In the genomic region with DNA sequence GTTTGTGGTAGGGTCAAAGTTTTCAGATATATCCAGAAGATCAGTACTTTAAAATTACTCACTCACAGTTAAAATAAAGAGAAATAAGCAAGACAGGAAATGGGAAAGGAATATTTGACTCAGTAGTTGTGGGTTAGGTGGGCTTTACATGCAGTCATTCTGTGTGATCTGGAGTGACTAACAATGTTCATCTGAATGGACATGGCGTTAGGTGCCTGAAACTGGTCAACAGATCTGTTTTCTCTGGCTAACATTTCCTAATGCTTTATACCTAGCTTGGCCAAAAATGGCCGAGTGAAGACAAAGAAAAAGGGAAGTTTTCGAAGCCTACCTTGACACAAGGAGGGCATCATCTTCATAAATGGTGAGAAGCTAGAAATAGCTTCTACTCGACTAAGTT, we compare ENCODE assay signal across 11 cellular contexts.
"Had no signal": no experiment of that assay in that cellular context is flagged by ENCODE, and none has a peak within 500 bp of the region (broad histone marks: within the 10 kb centered on the region; RNA-seq: fewer than 3 reads in every experiment).

No MANE protein-coding gene starts in this region.

- H3K36me3 Mint-ChIP-seq: mesothelial cell of epicardium had no signal

- H3K4me3 ChIP-seq: cardiac muscle cell, colonic mucosa, esophagus squamous epithelium, lower lobe of right lung, suprapubic skin, upper lobe of left lung had no signal

- H3K36me3 ChIP-seq: cardiac muscle cell, colonic mucosa, esophagus squamous epithelium, lower lobe of right lung, suprapubic skin, upper lobe of left lung had no signal

- DNase-seq: colonic mucosa, esophagus squamous epithelium, foreskin fibroblast, glutamatergic neuron, lower lobe of right lung, SHP77, upper lobe of left lung had no signal

- H3K4me3 Mint-ChIP-seq: mesothelial cell of epicardium had no signal

- H3K27ac Mint-ChIP-seq: mesothelial cell of epicardium had no signal

- H3K27ac ChIP-seq: cardiac muscle cell, colonic mucosa, esophagus squamous epithelium, lower lobe of right lung, parathyroid adenoma, suprapubic skin, upper lobe of left lung had no signal

- H3K9me3 ChIP-seq: colonic mucosa, esophagus squamous epithelium, lower lobe of right lung, suprapubic skin, upper lobe of left lung had no signal

- H3K4me1 ChIP-seq: colonic mucosa, parathyroid adenoma had no signal

- H3K27me3 ChIP-seq: cardiac muscle cell, colonic mucosa, esophagus squamous epithelium, suprapubic skin, upper lobe of left lung had no signal

- H3K9me3 Mint-ChIP-seq: mesothelial cell of epicardium had no signal
